In the genomic region with DNA sequence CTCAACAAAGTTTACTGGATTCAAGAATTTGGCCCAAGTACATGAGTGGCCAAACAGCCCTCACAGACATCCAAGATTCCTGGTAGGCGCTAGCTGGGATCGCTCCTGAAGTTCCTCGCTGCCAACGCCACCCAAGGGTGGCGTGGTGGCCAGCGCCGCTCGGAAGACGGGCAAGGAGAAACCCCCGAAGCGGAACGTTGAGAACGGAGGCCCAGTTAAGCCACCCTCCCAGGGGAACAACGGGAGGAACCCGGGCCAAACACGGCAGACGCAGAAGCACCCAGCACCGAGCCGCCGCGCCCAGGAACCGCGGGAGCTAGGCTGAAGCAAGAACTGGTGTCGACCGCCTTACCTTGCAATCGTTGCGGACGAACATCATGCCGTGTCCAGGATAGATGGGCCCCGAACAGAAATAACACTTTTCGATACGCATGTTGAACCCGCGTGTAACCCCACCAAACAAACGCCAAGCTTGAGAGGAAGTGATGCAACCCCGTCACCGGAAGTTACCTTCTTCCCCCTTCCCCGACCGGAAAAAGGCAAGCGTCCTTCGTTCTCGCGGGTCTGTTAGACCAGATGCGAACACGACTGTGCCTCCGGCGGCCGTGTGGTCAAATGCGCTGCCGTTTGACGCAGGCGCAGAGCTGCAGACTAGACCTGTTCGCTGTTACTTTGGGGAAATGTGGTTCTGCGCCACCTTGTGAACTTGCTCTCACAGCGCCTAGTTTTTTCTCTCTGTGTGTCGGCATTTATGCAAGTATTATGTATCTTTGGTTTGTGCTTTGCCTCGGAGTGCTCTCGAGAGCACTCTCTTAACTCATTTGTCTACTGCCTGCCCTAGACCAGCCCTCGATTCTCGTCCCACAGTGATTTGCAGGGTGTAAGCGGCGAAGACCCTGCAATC, we compare ENCODE assay signal across 8 cellular contexts. TPM values are rescaled to one million over a fixed set of nuclear protein-coding genes. Genes with fewer than 3 reads are reported as not detected.
A peak's percentile ranks its signal among the peaks of the same experiment; 100 is the strongest.
DNase-seq lines count a peak whose midpoint lies in the region; ATAC-seq and FAIRE-seq lines count a peak whose summit lies in the region.

RSL24D1 (minus strand) TSS at position 484 of the 904 bp plus-strand sequence; CDS start at position 433, 51 bp downstream.

- H3K4me3 ChIP-seq in HUES48 (ENCODE audit: low read depth, low read length), result peak within 1 kb of the TSS; percentile 79
- H3K4me3 ChIP-seq in NT2/D1 (ENCODE audit: insufficient read length, low read depth), result peak within 1 kb of the TSS; percentile 97
- H3K4me3 ChIP-seq in mesodermal cell (ENCODE audit: extremely low read depth, insufficient read depth, low read length, poor library complexity, severe bottlenecking), result peak within 1 kb of the TSS; percentile 85

- WGBS in mesodermal cell (ENCODE audit: insufficient coverage in 2 of 2), 2 experiments, result 0 to 1% methylated on average over 57 to 58 of the region's 62 CpGs

- no peaks in the 10 kb centered on the region for H3K9me3 ChIP-seq in HUES48 (ENCODE audit: control insufficient read depth, insufficient read depth, low read length)
- no peaks in the 10 kb centered on the region for H3K9me3 ChIP-seq in NT2/D1 (ENCODE audit: insufficient read depth, low read length)
- H3K9me3 ChIP-seq in mesodermal cell (ENCODE audit: control insufficient read depth, low read length), result no peaks in the 10 kb centered on the region

- H3K4me1 ChIP-seq in HUES48 (ENCODE audit: control insufficient read depth, insufficient read depth, low read length) (peaks cover 12% of the 10 kb centered on the region; the same call in 1 of the 2 replicates), NT2/D1 (ENCODE audit: insufficient read depth, insufficient read length) (no peaks in the 10 kb centered on the region), mesodermal cell (ENCODE audit: control insufficient read depth, insufficient read depth, low read length, poor library complexity, severe bottlenecking) (peaks cover 12% of the 10 kb centered on the region)

- H3K27me3 ChIP-seq in HUES48 (ENCODE audit: control insufficient read depth, insufficient read depth, low read length), result no peaks in the 10 kb centered on the region
- no peaks in the 10 kb centered on the region for H3K27me3 ChIP-seq in NT2/D1 (ENCODE audit: insufficient read depth, insufficient read length)

- peak; percentile 99 for FAIRE-seq in endometrium (lab: Jason Lieb, UNC)

- H3K27ac ChIP-seq in HUES48 (ENCODE audit: low read depth, low read length) (peak within 1 kb of the TSS; percentile 89), mesodermal cell (ENCODE audit: low read depth, low read length, severe bottlenecking) (peak within 1 kb of the TSS; percentile 97)

- peak; percentile 95 for ATAC-seq in GM21390 (IDR thresholded peaks at IDR 0.05; ENCODE audit: unreplicated experiment)

- DNase-seq in D341Med (ENCODE audit: low spot score) (peak; percentile 94), NT2/D1 (ENCODE audit: low read depth, low spot score) (peak; percentile 92)
- DNase-seq in activated CD8-positive, alpha-beta memory T cell treated with anti-CD3 and anti-CD28 coated beads, Interleukin-2, amount 50 U/mL, for 1 hour (ENCODE audit: extremely low read depth), result peak; percentile 95
- DNase-seq in stimulated activated CD8-positive, alpha-beta memory T cell treated with anti-CD3 and anti-CD28 coated beads, Interleukin-15, amount 100 ng/mL, for 4 hours (ENCODE audit: low read depth in 2 of 2), result peak; percentile 93 to 96

- H3K36me3 ChIP-seq in HUES48 (ENCODE audit: control insufficient read depth, insufficient read depth, low read length) (peaks cover 33% of the 10 kb centered on the region), NT2/D1 (ENCODE audit: insufficient read depth, insufficient read length, low read length) (peaks cover 23% of the 10 kb centered on the region), mesodermal cell (ENCODE audit: control insufficient read depth, insufficient read depth, low read length) (peaks cover 23% of the 10 kb centered on the region)

- H3K9ac ChIP-seq in HUES48 (ENCODE audit: low read depth, low read length) (peak within 1 kb of the TSS; percentile 93), NT2/D1 (ENCODE audit: insufficient read length, low read depth) (peak within 1 kb of the TSS; percentile 95)

RNA-seq across cellular contexts. Expression of gene RSL24D1, which starts in this region (rescaled TPM):
- 104 TPM for polyA plus RNA-seq in mesodermal cell (2013, experiment 1 of 2)
- 127 TPM for polyA plus RNA-seq in mesodermal cell (2013, experiment 2 of 2)

Comparison
In these comparisons a context has a peak if more than half of its experiments do, and no peak if none do; other contexts are left out.
1. Peak in every context shown above with its lines: DNase-seq, ATAC-seq, H3K4me3 ChIP-seq and H3K27ac ChIP-seq.